Comparison of ENCODE assay signal across 18 cellular contexts in the genomic region with DNA sequence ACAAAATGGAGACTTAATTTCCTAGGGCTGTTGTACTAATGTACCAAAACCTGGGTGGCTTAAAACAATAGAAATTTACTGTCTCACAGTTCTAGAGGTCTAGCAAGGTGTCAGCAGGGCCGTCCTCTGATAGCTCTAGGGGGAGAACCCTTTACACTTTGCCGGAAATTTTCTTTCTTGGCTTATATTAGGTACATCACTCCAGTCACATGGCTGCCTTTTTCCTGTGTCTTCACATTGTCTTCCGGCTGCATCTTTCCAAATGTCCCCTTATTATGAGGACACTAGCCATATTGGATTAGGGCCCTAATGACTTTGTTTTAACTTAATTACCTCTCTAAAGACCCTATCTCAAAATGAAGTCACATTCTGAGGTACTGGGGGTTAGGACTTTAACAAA. TPM values are rescaled to one million over a fixed set of nuclear protein-coding genes. Genes with fewer than 3 reads are reported as not detected.
A peak's percentile ranks its signal among the peaks of the same experiment; 100 is the strongest.
DNase-seq lines count a peak whose midpoint lies in the region; ATAC-seq, FAIRE-seq and TF ChIP-seq lines count a peak whose summit lies in the region.
"Had no signal": no experiment of that assay in that cellular context is flagged by ENCODE, and none has a peak within 500 bp of the region (broad histone marks: within the 10 kb centered on the region; RNA-seq: fewer than 3 reads in every experiment).

No MANE protein-coding gene starts in this region.

- in situ Hi-C loops in brain microvascular endothelial cell (cut with HindIII; ENCODE audit: low pct_ligation_motif_present, low sequenced_read_pairs): loop anchor here (25.0 kb wide), 1 partner anchor 94 kb away; no protein-coding TSS in a partner anchor

- H3K27ac Mint-ChIP-seq in activated CD4-positive, alpha-beta T cell treated with anti-CD3 and anti-CD28 coated beads, Interleukin-2, amount 10 ng/mL, durations not matched to agents 24 days and 14 days: peak overlapping the region; percentile 86
- H3K27ac Mint-ChIP-seq in activated B cell treated with CpG ODN at 0.5 μM for 24 hours: peak overlapping the region; percentile 53
- H3K27ac Mint-ChIP-seq in natural killer cell treated with Interleukin-12 subunit alpha and Interleukin-12 subunit beta and Interleukin-15 and Interleukin-18, amount 100 ng/mL, for 72 hours: peak overlapping the region; percentile 7 to 56
- H3K27ac Mint-ChIP-seq: nephron had no signal

- H3K27ac ChIP-seq in brain microvascular endothelial cell: no peak overlapping the region
- H3K27ac ChIP-seq: A549, foreskin keratinocyte, left ventricle myocardium inferior had no signal

- intact Hi-C loops in activated CD4-positive, alpha-beta T cell treated with anti-CD3 and anti-CD28 coated beads, Interleukin-2, amount 10 ng/mL, durations not matched to agents 24 days and 14 days (cut with micrococcal nuclease): loop anchor here (5.0 to 10.0 kb wide), 3 partner anchors 34 to 964 kb away; a partner anchor contains a TSS
- intact Hi-C loops in activated B cell treated with CpG ODN at 0.5 μM for 24 hours (cut with micrococcal nuclease): loop anchor here (10.0 kb wide), 2 partner anchors 364 to 1434 kb away; a partner anchor contains a TSS

- no peak for DNase-seq in activated CD4-positive, alpha-beta T cell treated with anti-CD3 and anti-CD28 coated beads, Interleukin-2, amount 10 ng/mL, durations not matched to agents 24 days and 14 days
- no peak for DNase-seq in activated CD4-positive, alpha-beta T cell treated with anti-CD3 and anti-CD28 coated beads, Interleukin-2, amount 50 U/mL, for 4 hours
- DNase-seq in GM18507 (ENCODE audit: extremely low spot score, insufficient read length, low read depth) (no peak), activated B cell treated with CpG ODN at 0.5 μM for 24 hours (no peak), SHP77 (lab: John Stamatoyannopoulos, UW) (no peak), brain microvascular endothelial cell (no peak)
- DNase-seq in natural killer cell treated with Interleukin-12 subunit alpha and Interleukin-12 subunit beta and Interleukin-15 and Interleukin-18, amount 100 ng/mL, for 72 hours (ENCODE audit: low spot score): no peak
- DNase-seq: cerebellar nuclear complex; foreskin keratinocyte; GDM1; left ventricle myocardium inferior; NCI-H1105 treated with DMSO at 0.1 percent for 48 hours; SHP77 treated with DMSO at 0.1 percent for 48 hours; stimulated activated CD4-positive, alpha-beta T cell treated with anti-CD3 and anti-CD28 coated beads, Interleukin-1b, Interleukin-23, amount 100 ng/mL, for 48 hours had no signal

- H3K36me3 ChIP-seq in brain microvascular endothelial cell (replicated peaks): peaks cover 3% of the 10 kb centered on the region

- FAIRE-seq in GM18507 (lab: Jason Lieb, UNC): peak; percentile 84
- FAIRE-seq: A549, H1 had no signal

- no peak for ATAC-seq in activated B cell treated with CpG ODN at 0.5 μM for 24 hours (ENCODE audit: low read depth)
- ATAC-seq in natural killer cell treated with Interleukin-12 subunit alpha and Interleukin-12 subunit beta and Interleukin-15 and Interleukin-18, amount 100 ng/mL, for 72 hours: no peak
- no peak for ATAC-seq in GM19328 (IDR thresholded peaks at IDR 0.05; ENCODE audit: unreplicated experiment)
- ATAC-seq: A549, foreskin keratinocyte had no signal

- CTCF ChIA-PET in activated B cell treated with CpG ODN at 0.5 μM for 24 hours (lab: Charles Lee): no interaction called here

- POLR2A ChIA-PET in activated B cell treated with CpG ODN at 0.5 μM for 24 hours (lab: Charles Lee): interaction anchor here (8.0 kb wide), 1 partner anchor 11 kb away, joined by 164 read pairs; no protein-coding TSS in a partner anchor

- TF ChIP-seq CTCF in activated B cell treated with CpG ODN at 0.5 μM for 24 hours (IDR thresholded peaks at IDR 0.05): no peak
- TF ChIP-seq CTCF in brain microvascular endothelial cell (IDR thresholded peaks at IDR 0.05; ENCODE audit: low read depth, low read length, missing control alignments): no peak

- H3K4me3 Mint-ChIP-seq in activated CD4-positive, alpha-beta T cell treated with anti-CD3 and anti-CD28 coated beads, Interleukin-2, amount 10 ng/mL, durations not matched to agents 24 days and 14 days: peak overlapping the region; percentile 74
- H3K4me3 Mint-ChIP-seq in activated B cell treated with CpG ODN at 0.5 μM for 24 hours: peak overlapping the region; percentile 3
- peak overlapping the region; percentile 61 for H3K4me3 Mint-ChIP-seq in natural killer cell treated with Interleukin-12 subunit alpha and Interleukin-12 subunit beta and Interleukin-15 and Interleukin-18, amount 100 ng/mL, for 72 hours
- H3K4me3 Mint-ChIP-seq: nephron had no signal

- peaks cover 41% of the 10 kb centered on the region for H3K36me3 Mint-ChIP-seq in activated CD4-positive, alpha-beta T cell treated with anti-CD3 and anti-CD28 coated beads, Interleukin-2, amount 10 ng/mL, durations not matched to agents 24 days and 14 days (ENCODE audit: low read depth)
- H3K36me3 Mint-ChIP-seq in activated B cell treated with CpG ODN at 0.5 μM for 24 hours (ENCODE audit: low read depth): peaks cover 43% of the 10 kb centered on the region
- no peaks in the 10 kb centered on the region for H3K36me3 Mint-ChIP-seq in natural killer cell treated with Interleukin-12 subunit alpha and Interleukin-12 subunit beta and Interleukin-15 and Interleukin-18, amount 100 ng/mL, for 72 hours

- H3K27me3 ChIP-seq in brain microvascular endothelial cell (replicated peaks): no peaks in the 10 kb centered on the region
- H3K27me3 ChIP-seq: foreskin keratinocyte had no signal

- no peaks in the 10 kb centered on the region for H3K9me3 Mint-ChIP-seq in activated CD4-positive, alpha-beta T cell treated with anti-CD3 and anti-CD28 coated beads, Interleukin-2, amount 10 ng/mL, durations not matched to agents 24 days and 14 days
- H3K9me3 Mint-ChIP-seq in activated B cell treated with CpG ODN at 0.5 μM for 24 hours: no peaks in the 10 kb centered on the region
- no peaks in the 10 kb centered on the region for H3K9me3 Mint-ChIP-seq in natural killer cell treated with Interleukin-12 subunit alpha and Interleukin-12 subunit beta and Interleukin-15 and Interleukin-18, amount 100 ng/mL, for 72 hours
- H3K9me3 Mint-ChIP-seq: nephron had no signal

- H3K4me3 ChIP-seq in brain microvascular endothelial cell (ENCODE audit: low read depth, low read length): no peak overlapping the region
- H3K4me3 ChIP-seq: A549, left ventricle myocardium inferior had no signal

- H3K4me1 Mint-ChIP-seq in activated CD4-positive, alpha-beta T cell treated with anti-CD3 and anti-CD28 coated beads, Interleukin-2, amount 10 ng/mL, durations not matched to agents 24 days and 14 days: peaks cover 58% of the 10 kb centered on the region
- peaks cover 71% of the 10 kb centered on the region for H3K4me1 Mint-ChIP-seq in activated B cell treated with CpG ODN at 0.5 μM for 24 hours
- peaks cover 32 to 50% of the 10 kb centered on the region in 2 donors for H3K4me1 Mint-ChIP-seq in natural killer cell treated with Interleukin-12 subunit alpha and Interleukin-12 subunit beta and Interleukin-15 and Interleukin-18, amount 100 ng/mL, for 72 hours (ENCODE audit: low read depth in 2 of 2)

- no peaks in the 10 kb centered on the region for H3K27me3 Mint-ChIP-seq in activated CD4-positive, alpha-beta T cell treated with anti-CD3 and anti-CD28 coated beads, Interleukin-2, amount 10 ng/mL, durations not matched to agents 24 days and 14 days
- no peaks in the 10 kb centered on the region for H3K27me3 Mint-ChIP-seq in activated B cell treated with CpG ODN at 0.5 μM for 24 hours
- H3K27me3 Mint-ChIP-seq in natural killer cell treated with Interleukin-12 subunit alpha and Interleukin-12 subunit beta and Interleukin-15 and Interleukin-18, amount 100 ng/mL, for 72 hours: no peaks in the 10 kb centered on the region

RNA-seq across cellular contexts. Expression of a gene that starts 5.8 kb away (rescaled TPM):
- total RNA-seq in activated CD4-positive, alpha-beta T cell treated with anti-CD3 and anti-CD28 coated beads, Interleukin-2, amount 10 ng/mL, durations not matched to agents 24 days and 14 days: 61.9 and 71.6 TPM in 2 replicates
- 81.1 and 114 TPM in 2 replicates for total RNA-seq in activated B cell treated with CpG ODN at 0.5 μM for 24 hours
- 100 to 1,000 TPM in 1 of 2 donors, 10 to 100 TPM in 1; 50.2 to 104 TPM for total RNA-seq in natural killer cell treated with Interleukin-12 subunit alpha and Interleukin-12 subunit beta and Interleukin-15 and Interleukin-18, amount 100 ng/mL, for 72 hours

Comparison
In these comparisons a context has a peak if more than half of its experiments do, and no peak if none do; other contexts are left out.
1. H3K27ac Mint-ChIP-seq: peak in every context shown above with its lines; median percentile 86 in activated CD4-positive, alpha-beta T cell treated with anti-CD3 and anti-CD28 coated beads, Interleukin-2, amount 10 ng/mL, durations not matched to agents 24 days and 14 days; 53 in activated B cell treated with CpG ODN at 0.5 μM for 24 hours; 32 in natural killer cell treated with Interleukin-12 subunit alpha and Interleukin-12 subunit beta and Interleukin-15 and Interleukin-18, amount 100 ng/mL, for 72 hours.
2. H3K4me3 Mint-ChIP-seq: peak in every context shown above with its lines; median percentile 74 in activated CD4-positive, alpha-beta T cell treated with anti-CD3 and anti-CD28 coated beads, Interleukin-2, amount 10 ng/mL, durations not matched to agents 24 days and 14 days; 61 in natural killer cell treated with Interleukin-12 subunit alpha and Interleukin-12 subunit beta and Interleukin-15 and Interleukin-18, amount 100 ng/mL, for 72 hours; 3 in activated B cell treated with CpG ODN at 0.5 μM for 24 hours.